16 cellular contexts compared by ENCODE assay signal in the genomic region with DNA sequence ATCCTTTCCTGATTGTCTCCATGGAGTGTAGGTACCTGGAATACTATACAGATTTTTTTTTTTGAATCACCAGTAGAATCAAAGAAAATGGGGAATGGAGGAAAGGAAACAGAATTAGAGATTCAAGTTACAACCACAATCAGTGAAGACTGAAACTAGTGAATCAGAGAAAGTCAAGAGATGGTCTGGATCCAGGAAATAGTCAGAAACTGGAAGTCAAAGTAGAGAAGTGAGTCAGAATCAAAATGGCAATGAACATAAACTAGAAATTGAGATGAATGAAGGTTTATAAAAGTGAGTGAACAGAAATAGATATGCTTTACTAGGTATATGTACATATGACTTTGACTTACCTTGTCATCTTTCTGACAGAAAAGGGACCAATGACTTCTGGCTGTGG.
DNase-seq lines count a peak whose midpoint lies in the region; ATAC-seq, FAIRE-seq and TF ChIP-seq lines count a peak whose summit lies in the region.
"Had no signal": no experiment of that assay in that cellular context is flagged by ENCODE, and none has a peak within 500 bp of the region (broad histone marks: within the 10 kb centered on the region; RNA-seq: fewer than 3 reads in every experiment).

No MANE protein-coding gene starts in this region.

- H3K27ac Mint-ChIP-seq in activated CD8-positive, alpha-beta T cell treated with anti-CD3 and anti-CD28 coated beads for 36 hours: no peak overlapping the region
- no peak overlapping the region for H3K27ac Mint-ChIP-seq in activated CD8-positive, alpha-beta T cell treated with anti-CD3 and anti-CD28 coated beads, Interleukin-2, amount 10 ng/mL, durations not matched to agents 7 days and 5 days
- H3K27ac Mint-ChIP-seq in astrocyte (ENCODE audit: unreplicated experiment): no peak overlapping the region
- H3K27ac Mint-ChIP-seq in stimulated activated effector memory CD8-positive, alpha-beta T cell treated with anti-CD3 and anti-CD28 coated beads, Interleukin-12 subunit alpha, Interleukin-12 subunit beta, amount 100 ng/mL, for 72 hours: no peak overlapping the region

- H3K4me1 ChIP-seq in astrocyte (ENCODE audit: insufficient read depth, low read length): no peaks in the 10 kb centered on the region
- H3K4me1 ChIP-seq: SJCRH30 had no signal

- no peaks in the 10 kb centered on the region for H3K9me3 Mint-ChIP-seq in activated CD8-positive, alpha-beta T cell treated with anti-CD3 and anti-CD28 coated beads for 36 hours
- no peaks in the 10 kb centered on the region for H3K9me3 Mint-ChIP-seq in activated CD8-positive, alpha-beta T cell treated with anti-CD3 and anti-CD28 coated beads, Interleukin-2, amount 10 ng/mL, durations not matched to agents 7 days and 5 days (ENCODE audit: insufficient read depth)
- H3K9me3 Mint-ChIP-seq in astrocyte (ENCODE audit: unreplicated experiment): no peaks in the 10 kb centered on the region
- no peaks in the 10 kb centered on the region for H3K9me3 Mint-ChIP-seq in stimulated activated effector memory CD8-positive, alpha-beta T cell treated with anti-CD3 and anti-CD28 coated beads, Interleukin-12 subunit alpha, Interleukin-12 subunit beta, amount 100 ng/mL, for 72 hours

- no peaks in the 10 kb centered on the region for H3K9me3 ChIP-seq in astrocyte (ENCODE audit: insufficient read depth, low read depth, low read length)
- H3K9me3 ChIP-seq: SJCRH30 had no signal

- no peak for DNase-seq in activated CD8-positive, alpha-beta T cell treated with anti-CD3 and anti-CD28 coated beads for 36 hours
- no peak for DNase-seq in activated CD8-positive, alpha-beta T cell treated with anti-CD3 and anti-CD28 coated beads, Interleukin-2, amount 10 ng/mL, durations not matched to agents 7 days and 5 days
- DNase-seq in astrocyte (ENCODE audit: low read depth): peak; percentile 8
- DNase-seq in stimulated activated effector memory CD8-positive, alpha-beta T cell treated with anti-CD3 and anti-CD28 coated beads, Interleukin-12 subunit alpha, Interleukin-12 subunit beta, amount 100 ng/mL, for 72 hours (ENCODE audit: low spot score in 2 of 2): no peak
- no peak for DNase-seq in NCI-H2171 (lab: John Stamatoyannopoulos, UW)
- DNase-seq in NCI-H345 (lab: John Stamatoyannopoulos, UW): no peak
- no peak for DNase-seq in posterior vena cava (ENCODE audit: low spot score)
- DNase-seq: 8988T, KBM-7, NCI-H1105, NCI-H1694 treated with DMSO at 0.1 percent for 48 hours, RPMI8226, SJCRH30 had no signal

- no peak for FAIRE-seq in astrocyte (lab: Jason Lieb, UNC)

- H3K4me3 ChIP-seq in astrocyte (ENCODE audit: insufficient read depth, low read depth, low read length): no peak overlapping the region
- H3K4me3 ChIP-seq: SJCRH30 had no signal

- no peak for TF ChIP-seq CTCF in activated CD8-positive, alpha-beta T cell treated with anti-CD3 and anti-CD28 coated beads for 36 hours (IDR thresholded peaks at IDR 0.05)
- no peak for TF ChIP-seq CTCF in astrocyte (IDR thresholded peaks at IDR 0.05; ENCODE audit: insufficient read depth, low read depth, low read length)

- no peaks in the 10 kb centered on the region for H3K27me3 ChIP-seq in astrocyte (ENCODE audit: insufficient read depth, low read length)
- H3K27me3 ChIP-seq: SJCRH30 had no signal

- H3K9ac ChIP-seq in astrocyte (ENCODE audit: low read length): no peak overlapping the region

- peaks cover 21% of the 10 kb centered on the region for H3K27me3 Mint-ChIP-seq in activated CD8-positive, alpha-beta T cell treated with anti-CD3 and anti-CD28 coated beads for 36 hours
- H3K27me3 Mint-ChIP-seq in activated CD8-positive, alpha-beta T cell treated with anti-CD3 and anti-CD28 coated beads, Interleukin-2, amount 10 ng/mL, durations not matched to agents 7 days and 5 days (ENCODE audit: low read depth): peaks cover 3% of the 10 kb centered on the region
- no peaks in the 10 kb centered on the region for H3K27me3 Mint-ChIP-seq in astrocyte (ENCODE audit: low read depth, unreplicated experiment)

- CTCF ChIA-PET in activated CD8-positive, alpha-beta T cell treated with anti-CD3 and anti-CD28 coated beads for 36 hours (lab: Charles Lee): interaction anchor here (2.0 kb wide), 1 partner anchor 9 kb away, joined by 5 read pairs; no protein-coding TSS in a partner anchor
- CTCF ChIA-PET in activated CD8-positive, alpha-beta T cell treated with anti-CD3 and anti-CD28 coated beads, Interleukin-2, amount 10 ng/mL, durations not matched to agents 7 days and 5 days (lab: Charles Lee): no interaction called here

- intact Hi-C loops in activated CD8-positive, alpha-beta T cell treated with anti-CD3 and anti-CD28 coated beads for 36 hours (cut with micrococcal nuclease): no loop called here
- intact Hi-C loops in posterior vena cava (cut with DNase I): no loop called here

- no peak overlapping the region for H3K4me2 ChIP-seq in astrocyte (ENCODE audit: low read length)

- H2AFZ ChIP-seq in astrocyte (ENCODE audit: low read depth, low read length): no peak overlapping the region

- peak; percentile 56 for ATAC-seq in activated CD8-positive, alpha-beta T cell treated with anti-CD3 and anti-CD28 coated beads for 36 hours
- ATAC-seq in activated CD8-positive, alpha-beta T cell treated with anti-CD3 and anti-CD28 coated beads, Interleukin-2, amount 10 ng/mL, durations not matched to agents 7 days and 5 days: no peak
- peak; percentile 49 for ATAC-seq in HG02884 (IDR thresholded peaks at IDR 0.05; ENCODE audit: unreplicated experiment)
- peak; percentile 46 for ATAC-seq in stimulated activated effector memory CD8-positive, alpha-beta T cell treated with anti-CD3 and anti-CD28 coated beads, Interleukin-12 subunit alpha, Interleukin-12 subunit beta, amount 100 ng/mL, for 72 hours

- H4K20me1 ChIP-seq in astrocyte (ENCODE audit: insufficient read depth, low read length): no peaks in the 10 kb centered on the region

- H3K79me2 ChIP-seq in astrocyte (ENCODE audit: insufficient read depth, low read length): no peaks in the 10 kb centered on the region

- no peaks in the 10 kb centered on the region for H3K36me3 Mint-ChIP-seq in activated CD8-positive, alpha-beta T cell treated with anti-CD3 and anti-CD28 coated beads for 36 hours (ENCODE audit: low read depth)
- H3K36me3 Mint-ChIP-seq in activated CD8-positive, alpha-beta T cell treated with anti-CD3 and anti-CD28 coated beads, Interleukin-2, amount 10 ng/mL, durations not matched to agents 7 days and 5 days (ENCODE audit: low read depth): no peaks in the 10 kb centered on the region
- no peaks in the 10 kb centered on the region for H3K36me3 Mint-ChIP-seq in astrocyte (ENCODE audit: low read depth, unreplicated experiment)
- H3K36me3 Mint-ChIP-seq in stimulated activated effector memory CD8-positive, alpha-beta T cell treated with anti-CD3 and anti-CD28 coated beads, Interleukin-12 subunit alpha, Interleukin-12 subunit beta, amount 100 ng/mL, for 72 hours: no peaks in the 10 kb centered on the region

- H3K27ac ChIP-seq in astrocyte (ENCODE audit: low read depth, low read length): no peak overlapping the region
- H3K27ac ChIP-seq: C4-2B, HL-60, SJCRH30 had no signal

- no peaks in the 10 kb centered on the region for H3K36me3 ChIP-seq in astrocyte (ENCODE audit: insufficient read depth, low read length)
- H3K36me3 ChIP-seq: SJCRH30 had no signal

- H3K4me1 Mint-ChIP-seq in activated CD8-positive, alpha-beta T cell treated with anti-CD3 and anti-CD28 coated beads for 36 hours (ENCODE audit: low read depth): peaks cover 6% of the 10 kb centered on the region
- no peaks in the 10 kb centered on the region for H3K4me1 Mint-ChIP-seq in activated CD8-positive, alpha-beta T cell treated with anti-CD3 and anti-CD28 coated beads, Interleukin-2, amount 10 ng/mL, durations not matched to agents 7 days and 5 days (ENCODE audit: low read depth)
- H3K4me1 Mint-ChIP-seq in astrocyte (ENCODE audit: low read depth, unreplicated experiment): no peaks in the 10 kb centered on the region
- no peaks in the 10 kb centered on the region for H3K4me1 Mint-ChIP-seq in stimulated activated effector memory CD8-positive, alpha-beta T cell treated with anti-CD3 and anti-CD28 coated beads, Interleukin-12 subunit alpha, Interleukin-12 subunit beta, amount 100 ng/mL, for 72 hours

- no peak overlapping the region for H3K4me3 Mint-ChIP-seq in activated CD8-positive, alpha-beta T cell treated with anti-CD3 and anti-CD28 coated beads for 36 hours
- H3K4me3 Mint-ChIP-seq in activated CD8-positive, alpha-beta T cell treated with anti-CD3 and anti-CD28 coated beads, Interleukin-2, amount 10 ng/mL, durations not matched to agents 7 days and 5 days: no peak overlapping the region
- no peak overlapping the region for H3K4me3 Mint-ChIP-seq in astrocyte (ENCODE audit: unreplicated experiment)
- no peak overlapping the region for H3K4me3 Mint-ChIP-seq in stimulated activated effector memory CD8-positive, alpha-beta T cell treated with anti-CD3 and anti-CD28 coated beads, Interleukin-12 subunit alpha, Interleukin-12 subunit beta, amount 100 ng/mL, for 72 hours

- POLR2A ChIA-PET in activated CD8-positive, alpha-beta T cell treated with anti-CD3 and anti-CD28 coated beads for 36 hours (lab: Charles Lee): no interaction called here
- POLR2A ChIA-PET in activated CD8-positive, alpha-beta T cell treated with anti-CD3 and anti-CD28 coated beads, Interleukin-2, amount 10 ng/mL, durations not matched to agents 7 days and 5 days (lab: Charles Lee): no interaction called here
